Comparison of ENCODE assay signal across 1 cellular context in genomic region chr6:35727935-35728662, GRCh38.
TF ChIP-seq lines count a peak whose summit lies in the region.

No MANE protein-coding gene starts in this region.

TF ChIP-seq in HepG2, 621 proteins besides CTCF, POLR2A, EP300 and RAD21 (continued from another document and continues in another):
- TF ChIP-seq ZFP41 (CRISPR knock-in tag; IDR thresholded peaks at IDR 0.05; ENCODE audit: borderline replicate concordance) (0 out of 2 replicates have a peak, but pooled peaks have one; percentile 51), SIX1 (CRISPR knock-in tag; IDR thresholded peaks at IDR 0.05; ENCODE audit: borderline replicate concordance) (no peak), NCOA5 (CRISPR knock-in tag; IDR thresholded peaks at IDR 0.05) (no peak), ZNF30 (CRISPR knock-in tag; IDR thresholded peaks at IDR 0.05) (no peak), PRDM10 (CRISPR knock-in tag; IDR thresholded peaks at IDR 0.05; ENCODE audit: low read depth) (no peak), TSC22D2 (CRISPR knock-in tag; IDR thresholded peaks at IDR 0.05; ENCODE audit: borderline replicate concordance) (no peak), HNRNPLL (IDR thresholded peaks at IDR 0.05; ENCODE audit: low read depth, low read length, poor library complexity, severe bottlenecking) (peak; percentile 97), PHF21A (CRISPR knock-in tag; IDR thresholded peaks at IDR 0.05) (peak; percentile 8; the same call in 1 of the 2 replicates), ZSCAN9 (CRISPR knock-in tag; IDR thresholded peaks at IDR 0.05; ENCODE audit: borderline replicate concordance) (no peak), ZBTB39 (CRISPR knock-in tag; IDR thresholded peaks at IDR 0.05) (0 out of 2 replicates have a peak, but pooled peaks have one; percentile 62), ZNF432 (CRISPR knock-in tag; IDR thresholded peaks at IDR 0.05; ENCODE audit: borderline replicate concordance) (no peak), ZNF276 (CRISPR knock-in tag; IDR thresholded peaks at IDR 0.05; ENCODE audit: low read depth) (0 out of 2 replicates have a peak, but pooled peaks have one; percentile 4), ARNTL (CRISPR knock-in tag; IDR thresholded peaks at IDR 0.05) (0 out of 2 replicates have a peak, but pooled peaks have one; percentile 14), NR3C1 (CRISPR knock-in tag; IDR thresholded peaks at IDR 0.05) (no peak), ZBTB38 (CRISPR knock-in tag; IDR thresholded peaks at IDR 0.05) (peak; percentile 51), TAF15 (IDR thresholded peaks at IDR 0.05; ENCODE audit: low read depth, low read length, poor library complexity, severe bottlenecking) (peak; percentile 11), ZBTB46 (CRISPR knock-in tag; IDR thresholded peaks at IDR 0.05; ENCODE audit: borderline replicate concordance) (no peak), POLR2G (IDR thresholded peaks at IDR 0.05; ENCODE audit: low read depth, low read length) (peak; percentile 57; the same call in 1 of the 2 replicates), ZKSCAN8 (CRISPR knock-in tag; IDR thresholded peaks at IDR 0.05; ENCODE audit: borderline replicate concordance) (0 out of 2 replicates have a peak, but pooled peaks have one; percentile 53), RFXANK (CRISPR knock-in tag; IDR thresholded peaks at IDR 0.05) (no peak), YEATS2 (CRISPR knock-in tag; IDR thresholded peaks at IDR 0.05; ENCODE audit: borderline replicate concordance) (peak; percentile 22), ZNF879 (CRISPR knock-in tag; IDR thresholded peaks at IDR 0.05) (0 out of 2 replicates have a peak, but pooled peaks have one; percentile 52), ZNF781 (CRISPR knock-in tag; IDR thresholded peaks at IDR 0.05; ENCODE audit: borderline replicate concordance, not compliant biosample characterization) (no peak), ZNF337 (CRISPR knock-in tag; IDR thresholded peaks at IDR 0.05; ENCODE audit: borderline replicate concordance, low read depth) (no peak), EED (CRISPR knock-in tag; IDR thresholded peaks at IDR 0.05) (no peak), ZNF101 (CRISPR knock-in tag; IDR thresholded peaks at IDR 0.05; ENCODE audit: borderline replicate concordance, low read depth) (no peak), MIXL1 (CRISPR knock-in tag; IDR thresholded peaks at IDR 0.05) (no peak), ZNF343 (CRISPR knock-in tag; IDR thresholded peaks at IDR 0.05) (no peak), ZC3H13 (CRISPR knock-in tag; IDR thresholded peaks at IDR 0.05) (no peak), TERF1 (CRISPR knock-in tag; IDR thresholded peaks at IDR 0.05) (0 out of 2 replicates have a peak, but pooled peaks have one; percentile 30), SRY (CRISPR knock-in tag; IDR thresholded peaks at IDR 0.05) (no peak), ZSCAN30 (CRISPR knock-in tag; IDR thresholded peaks at IDR 0.05) (no peak), ZSCAN12 (CRISPR knock-in tag; IDR thresholded peaks at IDR 0.05) (no peak), SMARCE1 (IDR thresholded peaks at IDR 0.05; ENCODE audit: borderline replicate concordance) (no peak), MXD3 (CRISPR knock-in tag; IDR thresholded peaks at IDR 0.05) (peak; percentile 56; the same call in 1 of the 2 replicates), HNF4A (CRISPR knock-in tag; IDR thresholded peaks at IDR 0.05) (no peak; the same call in 1 of the 2 replicates), SYNCRIP (IDR thresholded peaks at IDR 0.05; ENCODE audit: insufficient read depth, low read depth, low read length) (no peak), DR1 (CRISPR knock-in tag; IDR thresholded peaks at IDR 0.05) (no peak), ZFX (CRISPR knock-in tag; IDR thresholded peaks at IDR 0.05; ENCODE audit: low read depth) (peak; percentile 66), ZNF782 (CRISPR knock-in tag; IDR thresholded peaks at IDR 0.05; ENCODE audit: borderline replicate concordance) (0 out of 2 replicates have a peak, but pooled peaks have one; percentile 11), MZF1 (CRISPR knock-in tag; IDR thresholded peaks at IDR 0.05; ENCODE audit: borderline replicate concordance) (no peak), ZNF580 (CRISPR knock-in tag; IDR thresholded peaks at IDR 0.05; ENCODE audit: borderline replicate concordance, low read depth) (no peak), ATF5 (CRISPR knock-in tag; IDR thresholded peaks at IDR 0.05; ENCODE audit: low read depth) (no peak), ZNF615 (CRISPR knock-in tag; IDR thresholded peaks at IDR 0.05; ENCODE audit: borderline replicate concordance) (0 out of 2 replicates have a peak, but pooled peaks have one; percentile 79), BRCA1 (CRISPR knock-in tag; IDR thresholded peaks at IDR 0.05) (no peak; the same call in 1 of the 2 replicates), SIN3B (IDR thresholded peaks at IDR 0.05; ENCODE audit: low read length) (no peak), ZSCAN29 (CRISPR knock-in tag; conservative IDR thresholded peaks at IDR 0.05) (no peak), ETV5 (CRISPR knock-in tag; IDR thresholded peaks at IDR 0.05; ENCODE audit: borderline replicate concordance) (no peak; the same call in 1 of the 2 replicates), HOXD1 (CRISPR knock-in tag; IDR thresholded peaks at IDR 0.05) (peak; percentile 80), ZBTB26 (CRISPR knock-in tag; IDR thresholded peaks at IDR 0.05; ENCODE audit: borderline replicate concordance) (no peak), PBX2 (CRISPR knock-in tag; IDR thresholded peaks at IDR 0.05) (no peak), HOXA3 (CRISPR knock-in tag; IDR thresholded peaks at IDR 0.05) (peak; percentile 58), KAT7 (CRISPR knock-in tag; IDR thresholded peaks at IDR 0.05; ENCODE audit: borderline replicate concordance) (peak; percentile 64; the same call in 1 of the 2 replicates), CREBL2 (CRISPR knock-in tag; IDR thresholded peaks at IDR 0.05; ENCODE audit: borderline replicate concordance) (0 out of 2 replicates have a peak, but pooled peaks have one; percentile 2)
